In the genomic region with DNA sequence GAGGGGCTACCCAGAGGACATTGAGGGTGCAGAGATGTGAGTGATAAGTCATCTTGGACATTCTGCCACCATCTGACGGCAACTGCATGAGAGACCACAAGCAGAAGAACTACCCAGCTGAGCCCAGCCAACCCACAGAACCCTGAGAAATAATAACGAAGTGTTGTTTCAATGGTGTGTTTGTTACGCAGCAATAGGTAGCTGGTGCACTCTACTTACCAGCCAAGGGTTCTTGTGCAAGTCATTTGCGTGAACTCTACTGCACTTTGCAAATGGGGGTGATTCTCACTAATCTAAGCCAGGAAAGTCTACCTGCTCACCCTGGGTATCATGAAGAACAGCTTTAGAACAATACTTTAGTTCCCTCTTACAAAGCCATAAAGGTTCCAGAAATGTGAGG, we compare ENCODE assay signal across 1 cellular context.
TF ChIP-seq lines count a peak whose summit lies in the region.

No MANE protein-coding gene starts in this region.

TF ChIP-seq in K562, 482 proteins besides CTCF, POLR2A, EP300 and RAD21:
- TF ChIP-seq BCOR (IDR thresholded peaks at IDR 0.05), result 0 out of 2 replicates have a peak, but pooled peaks have one; percentile 25
- TF ChIP-seq RBM25 (IDR thresholded peaks at IDR 0.05; ENCODE audit: low read depth, low read length, severe bottlenecking), result peak; percentile 50
- no peak for TF ChIP-seq ZNF444 (CRISPR knock-in tag; IDR thresholded peaks at IDR 0.05)
